1 cellular context compared by ENCODE assay signal in genomic region chr15:99474981-99475753, GRCh38.
TF ChIP-seq lines count a peak whose summit lies in the region.

No MANE protein-coding gene starts in this region.

TF ChIP-seq in GM23338, 12 proteins besides CTCF, POLR2A, EP300 and RAD21 (continued from another document):
- TF ChIP-seq ZNF462 (CRISPR knock-in tag; IDR thresholded peaks at IDR 0.05) (no peak), ETS1 (IDR thresholded peaks at IDR 0.05) (no peak), CREB1 (CRISPR knock-in tag; IDR thresholded peaks at IDR 0.05; ENCODE audit: low read depth) (no peak), ZNF331 (CRISPR knock-in tag; IDR thresholded peaks at IDR 0.05; ENCODE audit: low read depth) (no peak)
